Comparison of ENCODE assay signal across 23 cellular contexts in the genomic region with DNA sequence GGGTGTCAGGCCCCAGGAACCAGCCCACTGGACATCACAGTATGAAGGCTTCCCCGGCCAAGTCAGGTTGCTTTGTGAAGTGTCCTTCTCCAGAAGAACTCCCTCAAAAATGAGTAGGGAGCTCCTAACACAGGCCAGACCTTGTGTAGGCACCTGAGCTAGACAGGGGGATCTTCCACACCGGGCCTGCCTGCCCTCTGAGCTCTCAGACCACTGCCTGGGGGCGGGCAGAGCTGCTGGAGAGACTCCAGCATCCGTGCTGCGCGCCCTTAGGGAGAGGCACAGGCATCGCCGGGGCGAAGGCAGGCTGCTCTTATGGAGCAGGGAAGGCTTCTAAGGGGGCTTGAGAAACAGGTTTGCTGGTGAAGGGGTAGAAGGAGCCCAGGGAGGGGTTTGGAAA. TPM values are rescaled to one million over a fixed set of nuclear protein-coding genes. Genes with fewer than 3 reads are reported as not detected.
"Had no signal": no experiment of that assay in that cellular context is flagged by ENCODE, and none has a peak within 500 bp of the region (broad histone marks: within the 10 kb centered on the region; RNA-seq: fewer than 3 reads in every experiment).

No MANE protein-coding gene starts in this region.

- H3K36me3 ChIP-seq: breast epithelium, tibial nerve, vagina had no signal

- H3K4me3 Mint-ChIP-seq: activated B cell treated with CpG ODN at 0.5 μM for 24 hours; activated CD4-positive, alpha-beta T cell treated with anti-CD3 and anti-CD28 coated beads, Interleukin-2, amount 10 ng/mL, durations not matched to agents 7 days and 5 days; activated naive CD8-positive, alpha-beta T cell treated with anti-CD3 and anti-CD28 coated beads for 36 hours; activated T-helper 1 cell treated with anti-CD3 and anti-CD28 coated beads, Interleukin-12 subunit alpha, Interleukin-12 subunit beta, Interleukin-2, Interleukin-4 antibody, amounts not matched to agents 30 ng/mL and 10 ng/mL and 1 ng/mL, durations not matched to agents 14 hours and 24 hours and 36 hours; effector memory CD8-positive, alpha-beta T cell; nephron; stimulated activated effector memory CD8-positive, alpha-beta T cell treated with anti-CD3 and anti-CD28 coated beads, Interleukin-12 subunit alpha, Interleukin-12 subunit beta, amount 100 ng/mL, for 72 hours had no signal

- H3K4me1 ChIP-seq: breast epithelium had no signal

- H3K27ac Mint-ChIP-seq: activated B cell treated with CpG ODN at 0.5 μM for 24 hours; activated CD4-positive, alpha-beta T cell treated with anti-CD3 and anti-CD28 coated beads, Interleukin-2, amount 10 ng/mL, durations not matched to agents 7 days and 5 days; activated naive CD8-positive, alpha-beta T cell treated with anti-CD3 and anti-CD28 coated beads for 36 hours; activated T-helper 1 cell treated with anti-CD3 and anti-CD28 coated beads, Interleukin-12 subunit alpha, Interleukin-12 subunit beta, Interleukin-2, Interleukin-4 antibody, amounts not matched to agents 30 ng/mL and 10 ng/mL and 1 ng/mL, durations not matched to agents 14 hours and 24 hours and 36 hours; effector memory CD8-positive, alpha-beta T cell; nephron; stimulated activated effector memory CD8-positive, alpha-beta T cell treated with anti-CD3 and anti-CD28 coated beads, Interleukin-12 subunit alpha, Interleukin-12 subunit beta, amount 100 ng/mL, for 72 hours had no signal

- H3K27ac ChIP-seq: breast epithelium, psoas muscle, tibial nerve, vagina had no signal

- H3K4me1 Mint-ChIP-seq: nephron had no signal

- H3K4me3 ChIP-seq: breast epithelium, psoas muscle, tibial nerve, vagina had no signal

- H3K9me3 Mint-ChIP-seq: activated B cell treated with CpG ODN at 0.5 μM for 24 hours; activated CD4-positive, alpha-beta T cell treated with anti-CD3 and anti-CD28 coated beads, Interleukin-2, amount 10 ng/mL, durations not matched to agents 7 days and 5 days; activated naive CD8-positive, alpha-beta T cell treated with anti-CD3 and anti-CD28 coated beads for 36 hours; activated T-helper 1 cell treated with anti-CD3 and anti-CD28 coated beads, Interleukin-12 subunit alpha, Interleukin-12 subunit beta, Interleukin-2, Interleukin-4 antibody, amounts not matched to agents 30 ng/mL and 10 ng/mL and 1 ng/mL, durations not matched to agents 14 hours and 24 hours and 36 hours; effector memory CD8-positive, alpha-beta T cell; nephron; stimulated activated effector memory CD8-positive, alpha-beta T cell treated with anti-CD3 and anti-CD28 coated beads, Interleukin-12 subunit alpha, Interleukin-12 subunit beta, amount 100 ng/mL, for 72 hours had no signal

- DNase-seq: activated B cell treated with CpG ODN at 0.5 μM for 24 hours; activated CD4-positive, alpha-beta T cell treated with anti-CD3 and anti-CD28 coated beads, Interleukin-2, amount 10 ng/mL, durations not matched to agents 7 days and 5 days; activated CD8-positive, alpha-beta memory T cell treated with anti-CD3 and anti-CD28 coated beads for 24 hours; activated naive CD8-positive, alpha-beta T cell treated with anti-CD3 and anti-CD28 coated beads for 36 hours; anterior cingulate cortex; dermis blood vessel endothelial cell; effector memory CD8-positive, alpha-beta T cell; foreskin melanocyte; head of caudate nucleus; mesenchymal stem cell; psoas muscle; stimulated activated CD4-positive, alpha-beta T cell treated with anti-CD3 and anti-CD28 coated beads, Interleukin-12 subunit alpha, Interleukin-12 subunit beta, amount 100 ng/mL, for 4 hours; stimulated activated CD4-positive, alpha-beta T cell treated with anti-CD3 and anti-CD28 coated beads, Interleukin-2, amount 100 ng/mL, for 24 hours; substantia nigra had no signal

- ATAC-seq: effector memory CD8-positive, alpha-beta T cell; psoas muscle; stimulated activated effector memory CD8-positive, alpha-beta T cell treated with anti-CD3 and anti-CD28 coated beads, Interleukin-12 subunit alpha, Interleukin-12 subunit beta, amount 100 ng/mL, for 72 hours had no signal

- H3K36me3 Mint-ChIP-seq: activated naive CD8-positive, alpha-beta T cell treated with anti-CD3 and anti-CD28 coated beads for 36 hours; stimulated activated effector memory CD8-positive, alpha-beta T cell treated with anti-CD3 and anti-CD28 coated beads, Interleukin-12 subunit alpha, Interleukin-12 subunit beta, amount 100 ng/mL, for 72 hours had no signal

- H3K9me3 ChIP-seq: breast epithelium, psoas muscle, tibial nerve, vagina had no signal

- H3K27me3 ChIP-seq: vagina had no signal

RNA-seq across cellular contexts. Expression of a gene that starts 4.3 kb away (rescaled TPM):
- total RNA-seq: activated B cell treated with CpG ODN at 0.5 μM for 24 hours; activated CD4-positive, alpha-beta T cell treated with anti-CD3 and anti-CD28 coated beads, Interleukin-2, amount 10 ng/mL, durations not matched to agents 7 days and 5 days; activated naive CD8-positive, alpha-beta T cell treated with anti-CD3 and anti-CD28 coated beads for 36 hours; activated T-helper 1 cell treated with anti-CD3 and anti-CD28 coated beads, Interleukin-12 subunit alpha, Interleukin-12 subunit beta, Interleukin-2, Interleukin-4 antibody, amounts not matched to agents 30 ng/mL and 10 ng/mL and 1 ng/mL, durations not matched to agents 14 hours and 24 hours and 36 hours; dermis blood vessel endothelial cell; T-helper 2 cell treated with Interferon-gamma antibody and Interleukin-4, amounts not matched to agents 100 ng/mL and 5 ng/mL, for 36 hours had no signal

RNA-seq across cellular contexts. Expression of a gene that starts 28.4 kb away (rescaled TPM):
- total RNA-seq: activated B cell treated with CpG ODN at 0.5 μM for 24 hours; activated CD4-positive, alpha-beta T cell treated with anti-CD3 and anti-CD28 coated beads, Interleukin-2, amount 10 ng/mL, durations not matched to agents 7 days and 5 days; activated naive CD8-positive, alpha-beta T cell treated with anti-CD3 and anti-CD28 coated beads for 36 hours; activated T-helper 1 cell treated with anti-CD3 and anti-CD28 coated beads, Interleukin-12 subunit alpha, Interleukin-12 subunit beta, Interleukin-2, Interleukin-4 antibody, amounts not matched to agents 30 ng/mL and 10 ng/mL and 1 ng/mL, durations not matched to agents 14 hours and 24 hours and 36 hours; chondrocyte; left colon; psoas muscle; T-helper 2 cell treated with Interferon-gamma antibody and Interleukin-4, amounts not matched to agents 100 ng/mL and 5 ng/mL, for 36 hours; tibial nerve had no signal
- polyA plus RNA-seq: psoas muscle had no signal

RNA-seq across cellular contexts. Expression of a gene that starts 47.2 kb away (rescaled TPM):
- total RNA-seq: activated B cell treated with CpG ODN at 0.5 μM for 24 hours; activated CD4-positive, alpha-beta T cell treated with anti-CD3 and anti-CD28 coated beads, Interleukin-2, amount 10 ng/mL, durations not matched to agents 7 days and 5 days; activated naive CD8-positive, alpha-beta T cell treated with anti-CD3 and anti-CD28 coated beads for 36 hours; activated T-helper 1 cell treated with anti-CD3 and anti-CD28 coated beads, Interleukin-12 subunit alpha, Interleukin-12 subunit beta, Interleukin-2, Interleukin-4 antibody, amounts not matched to agents 30 ng/mL and 10 ng/mL and 1 ng/mL, durations not matched to agents 14 hours and 24 hours and 36 hours; dermis blood vessel endothelial cell; T-helper 2 cell treated with Interferon-gamma antibody and Interleukin-4, amounts not matched to agents 100 ng/mL and 5 ng/mL, for 36 hours; tibial nerve had no signal
